14 cellular contexts compared by ENCODE assay signal in the genomic region with DNA sequence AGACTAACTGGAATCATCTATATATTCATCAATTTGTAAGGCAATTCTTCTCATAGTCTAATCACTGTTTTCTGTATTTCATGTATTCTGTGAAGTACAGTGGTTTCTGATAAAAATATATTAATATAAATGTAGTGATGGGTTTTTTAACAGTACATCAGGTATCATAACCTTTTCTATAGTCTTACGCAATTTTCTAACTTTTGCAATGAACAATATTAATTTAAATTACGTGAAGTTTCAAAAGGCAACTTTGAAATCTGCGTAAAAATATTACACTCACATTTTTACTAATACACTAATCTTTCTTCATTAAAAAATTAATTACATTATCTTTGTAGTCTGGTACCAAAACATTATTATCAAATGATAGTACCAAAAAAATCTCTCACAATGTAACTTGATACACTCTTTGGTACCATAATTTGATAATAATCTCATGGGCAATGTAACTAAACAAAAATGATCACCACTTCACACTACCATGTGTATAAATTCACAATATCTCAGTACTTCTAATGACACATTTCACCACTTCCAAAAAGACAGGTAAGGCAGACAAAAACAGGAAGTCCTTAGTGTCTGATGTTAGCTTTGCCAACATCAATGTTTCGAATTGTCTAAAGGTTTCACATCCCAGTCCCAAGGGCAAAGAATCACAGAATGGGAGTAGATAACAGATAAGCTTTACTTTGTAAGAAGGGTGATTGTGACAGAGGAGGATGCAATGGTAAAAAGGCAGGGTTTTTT. TPM values are rescaled to one million over a fixed set of nuclear protein-coding genes. Genes with fewer than 3 reads are reported as not detected.
DNase-seq lines count a peak whose midpoint lies in the region; ATAC-seq and TF ChIP-seq lines count a peak whose summit lies in the region.
"Had no signal": no experiment of that assay in that cellular context is flagged by ENCODE, and none has a peak within 500 bp of the region (broad histone marks: within the 10 kb centered on the region; RNA-seq: fewer than 3 reads in every experiment).

No MANE protein-coding gene starts in this region.

- TF ChIP-seq POLR2A in transverse colon (IDR thresholded peaks at IDR 0.05): no peak

- H3K27ac ChIP-seq in CD8-positive, alpha-beta memory T cell (ENCODE audit: low read depth, low read length): no peak overlapping the region
- no peak overlapping the region for H3K27ac ChIP-seq in transverse colon
- no peak overlapping the region for H3K27ac ChIP-seq in left lung
- no peak overlapping the region for H3K27ac ChIP-seq in coronary artery
- H3K27ac ChIP-seq: ascending aorta, esophagus muscularis mucosa had no signal

- in situ Hi-C loops in transverse colon (cut with MboI; ENCODE audit: low pct_ligation_motif_present in 1 of 4, low pct_unique_long_range_greater_than_20kb in 1 of 4, low sequenced_read_pairs in 3 of 4): no loop called here

- peak in 2 of 5 donors; percentile 2 to 29 for DNase-seq in CD8-positive, alpha-beta memory T cell
- DNase-seq in activated naive CD8-positive, alpha-beta T cell treated with anti-CD3 and anti-CD28 coated beads, Interleukin-2, amount 10 ng/mL, durations not matched to agents 7 days and 5 days: no peak
- DNase-seq in transverse colon (no peak), left lung (no peak), coronary artery (ENCODE audit: low spot score) (no peak), left cardiac atrium (no peak)
- DNase-seq: activated CD4-positive, CD25-positive, alpha-beta regulatory T cell; NCI-H1694; trophoblast cell had no signal

- peak overlapping the region; percentile 44 for H3K4me3 ChIP-seq in CD8-positive, alpha-beta memory T cell (ENCODE audit: low read length)
- H3K4me3 ChIP-seq in transverse colon (peak overlapping the region in 1 of 4 donors; percentile 9), left lung (no peak overlapping the region), coronary artery (no peak overlapping the region)
- H3K4me3 ChIP-seq: ascending aorta, esophagus muscularis mucosa had no signal

- CTCF ChIA-PET in CD8-positive, alpha-beta memory T cell (lab: Charles Lee): no interaction called here

- H3K4me1 ChIP-seq in CD8-positive, alpha-beta memory T cell (ENCODE audit: insufficient read depth, low read length): peaks cover 21% of the 10 kb centered on the region
- no peaks in the 10 kb centered on the region for H3K4me1 ChIP-seq in transverse colon
- no peaks in the 10 kb centered on the region for H3K4me1 ChIP-seq in left lung
- H3K4me1 ChIP-seq: ascending aorta had no signal

- no peaks in the 10 kb centered on the region for H3K9me3 Mint-ChIP-seq in CD8-positive, alpha-beta memory T cell
- H3K9me3 Mint-ChIP-seq in activated naive CD8-positive, alpha-beta T cell treated with anti-CD3 and anti-CD28 coated beads, Interleukin-2, amount 10 ng/mL, durations not matched to agents 7 days and 5 days: no peaks in the 10 kb centered on the region
- H3K9me3 Mint-ChIP-seq: immature natural killer cell had no signal

- TF ChIP-seq CTCF in transverse colon (IDR thresholded peaks at IDR 0.05) (no peak), left lung (IDR thresholded peaks at IDR 0.05) (no peak), coronary artery (IDR thresholded peaks at IDR 0.05) (no peak)

- H3K4me3 Mint-ChIP-seq in CD8-positive, alpha-beta memory T cell: peak overlapping the region; percentile 69 to 92 (median 88)
- H3K4me3 Mint-ChIP-seq in activated naive CD8-positive, alpha-beta T cell treated with anti-CD3 and anti-CD28 coated beads, Interleukin-2, amount 10 ng/mL, durations not matched to agents 7 days and 5 days: peak overlapping the region; percentile 74

- peak overlapping the region; percentile 21 to 94 (median 84) for H3K27ac Mint-ChIP-seq in CD8-positive, alpha-beta memory T cell
- peak overlapping the region; percentile 86 for H3K27ac Mint-ChIP-seq in activated naive CD8-positive, alpha-beta T cell treated with anti-CD3 and anti-CD28 coated beads, Interleukin-2, amount 10 ng/mL, durations not matched to agents 7 days and 5 days

- no peak for TF ChIP-seq EP300 in transverse colon (IDR thresholded peaks at IDR 0.05; ENCODE audit: low read depth)

- H3K36me3 Mint-ChIP-seq in CD8-positive, alpha-beta memory T cell: peaks cover 0 to 2% (median 0%) of the 10 kb centered on the region in 3 donors
- no peaks in the 10 kb centered on the region for H3K36me3 Mint-ChIP-seq in activated naive CD8-positive, alpha-beta T cell treated with anti-CD3 and anti-CD28 coated beads, Interleukin-2, amount 10 ng/mL, durations not matched to agents 7 days and 5 days
- H3K36me3 Mint-ChIP-seq: immature natural killer cell had no signal

- intact Hi-C loops in transverse colon (cut with DNase I; ENCODE audit: low total_unique reads): no loop called here
- intact Hi-C loops in left lung (cut with DNase I): no loop called here
- intact Hi-C loops in left cardiac atrium (cut with DNase I): no loop called here

- H3K36me3 ChIP-seq in CD8-positive, alpha-beta memory T cell (ENCODE audit: insufficient read depth, low read length): no peaks in the 10 kb centered on the region
- no peaks in the 10 kb centered on the region for H3K36me3 ChIP-seq in transverse colon
- H3K36me3 ChIP-seq in left lung: no peaks in the 10 kb centered on the region
- H3K36me3 ChIP-seq: ascending aorta, esophagus muscularis mucosa had no signal

- 80 to 93% methylated on average over 4 of the region's 4 CpGs for WGBS in transverse colon (ENCODE audit: low coverage in 1 of 2), 2 donors

- H3K27me3 ChIP-seq in CD8-positive, alpha-beta memory T cell (ENCODE audit: insufficient read depth, low read length, poor library complexity, severe bottlenecking): no peaks in the 10 kb centered on the region
- H3K27me3 ChIP-seq in transverse colon (no peaks in the 10 kb centered on the region), left lung (no peaks in the 10 kb centered on the region)
- H3K27me3 ChIP-seq: ascending aorta, esophagus muscularis mucosa had no signal

- POLR2A ChIA-PET in CD8-positive, alpha-beta memory T cell (lab: Charles Lee): interaction anchor here (0.5 kb wide), 1 partner anchor 201 kb away, joined by 3 read pairs; no protein-coding TSS in a partner anchor
- POLR2A ChIA-PET in activated naive CD8-positive, alpha-beta T cell treated with anti-CD3 and anti-CD28 coated beads, Interleukin-2, amount 10 ng/mL, durations not matched to agents 7 days and 5 days (lab: Charles Lee): interaction anchor here (0.6 kb wide), 1 partner anchor 9 kb away, joined by 3 read pairs; a partner anchor contains a TSS

- H3K9me3 ChIP-seq in CD8-positive, alpha-beta memory T cell (ENCODE audit: low read length): no peaks in the 10 kb centered on the region
- H3K9me3 ChIP-seq in transverse colon (no peaks in the 10 kb centered on the region), left lung (no peaks in the 10 kb centered on the region)
- H3K9me3 ChIP-seq: ascending aorta, esophagus muscularis mucosa had no signal

- ATAC-seq in GM19328 (IDR thresholded peaks at IDR 0.05; ENCODE audit: unreplicated experiment) (peak; percentile 45), HG03378 (IDR thresholded peaks at IDR 0.05; ENCODE audit: unreplicated experiment) (peak; percentile 61), left lung (no peak), left cardiac atrium (no peak)
- peak; percentile 38 for ATAC-seq in activated naive CD8-positive, alpha-beta T cell treated with anti-CD3 and anti-CD28 coated beads, Interleukin-2, amount 10 ng/mL, durations not matched to agents 7 days and 5 days (ENCODE audit: low read depth)

- H3K4me1 Mint-ChIP-seq in CD8-positive, alpha-beta memory T cell: peaks cover 9 to 16% (median 14%) of the 10 kb centered on the region in 3 donors
- peaks cover 17% of the 10 kb centered on the region for H3K4me1 Mint-ChIP-seq in activated naive CD8-positive, alpha-beta T cell treated with anti-CD3 and anti-CD28 coated beads, Interleukin-2, amount 10 ng/mL, durations not matched to agents 7 days and 5 days

- no peaks in the 10 kb centered on the region for H3K27me3 Mint-ChIP-seq in CD8-positive, alpha-beta memory T cell
- no peaks in the 10 kb centered on the region for H3K27me3 Mint-ChIP-seq in activated naive CD8-positive, alpha-beta T cell treated with anti-CD3 and anti-CD28 coated beads, Interleukin-2, amount 10 ng/mL, durations not matched to agents 7 days and 5 days

RNA-seq across cellular contexts. Expression of a gene that starts 8.7 kb away (rescaled TPM):
- not detected for total RNA-seq in CD8-positive, alpha-beta memory T cell
- not detected for polyA plus RNA-seq in CD8-positive, alpha-beta memory T cell
- total RNA-seq in activated naive CD8-positive, alpha-beta T cell treated with anti-CD3 and anti-CD28 coated beads, Interleukin-2, amount 10 ng/mL, durations not matched to agents 7 days and 5 days: under 1 TPM in 1 of 2 experiments, not detected in 1; 0.14 TPM
- total RNA-seq in transverse colon (under 1 TPM in 1 of 4 donors, not detected in 3; 0.32 TPM), left lung (1 to 10 TPM; 1.1 to 2.3 TPM), left cardiac atrium (1 to 10 TPM in 1 of 2 donors, under 1 TPM in 1; 0.94 to 1.3 TPM)
- total RNA-seq: ascending aorta had no signal

RNA-seq across cellular contexts. Expression of a gene that starts 8.8 kb away (rescaled TPM):
- 10 to 100 TPM; 12.4 to 14.4 TPM for total RNA-seq in CD8-positive, alpha-beta memory T cell
- 30.1 TPM for polyA plus RNA-seq in CD8-positive, alpha-beta memory T cell
- 10 to 100 TPM; 16.2 to 17.9 TPM for total RNA-seq in activated naive CD8-positive, alpha-beta T cell treated with anti-CD3 and anti-CD28 coated beads, Interleukin-2, amount 10 ng/mL, durations not matched to agents 7 days and 5 days
- 10 to 100 TPM in 3 of 4 donors, 1 to 10 TPM in 1; 3.6 to 84.2 (median 24.1) TPM for total RNA-seq in transverse colon
- total RNA-seq in left lung: 10 to 100 TPM; 17.1 to 22.5 TPM
- 10 to 100 TPM; 41.0 to 45.0 TPM for total RNA-seq in left cardiac atrium

Comparison
In these comparisons a context has a peak if more than half of its experiments do, and no peak if none do; other contexts are left out.
1. ATAC-seq: peak in GM19328 (single experiment), HG03378 (single experiment) and activated naive CD8-positive, alpha-beta T cell treated with anti-CD3 and anti-CD28 coated beads, Interleukin-2, amount 10 ng/mL, durations not matched to agents 7 days and 5 days (single experiment); none in left lung (single experiment) and left cardiac atrium (0 of 2).